Comparison of ENCODE assay signal across 2 cellular contexts in genomic region chrX:52907137-52907536, GRCh38. TPM values are rescaled to one million over a fixed set of nuclear protein-coding genes. Genes with fewer than 3 reads are reported as not detected.
"Had no signal": no experiment of that assay in that cellular context is flagged by ENCODE, and none has a peak within 500 bp of the region (broad histone marks: within the 10 kb centered on the region; RNA-seq: fewer than 3 reads in every experiment).

No MANE protein-coding gene starts in this region.

RNA-seq across cellular contexts. Expression of gene XAGE3, which starts 39.3 kb away (rescaled TPM):
- total RNA-seq: G401, GM12878 had no signal
